In the genomic region with DNA sequence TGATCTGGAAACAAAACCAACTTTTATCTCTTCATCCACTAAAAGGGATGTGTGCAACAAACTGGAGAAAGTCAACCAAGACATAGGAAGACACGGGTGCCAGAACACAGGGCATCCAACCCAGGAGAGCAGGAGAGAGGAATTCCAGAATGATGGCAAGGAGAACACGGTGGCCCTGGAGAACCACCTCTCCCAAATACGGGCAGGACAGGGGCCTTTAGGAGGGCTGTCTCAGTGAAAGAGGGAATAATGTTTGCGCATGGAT, we compare ENCODE assay signal across 17 cellular contexts.
DNase-seq lines count a peak whose midpoint lies in the region; ATAC-seq and TF ChIP-seq lines count a peak whose summit lies in the region.
"Had no signal": no experiment of that assay in that cellular context is flagged by ENCODE, and none has a peak within 500 bp of the region (broad histone marks: within the 10 kb centered on the region; RNA-seq: fewer than 3 reads in every experiment).

No MANE protein-coding gene starts in this region.

- no peaks in the 10 kb centered on the region for H3K9me2 ChIP-seq in PC-9 (ENCODE audit: insufficient read depth)

- H3K4me3 ChIP-seq in PC-9: no peak overlapping the region
- H3K4me3 ChIP-seq: Peyer's patch, SK-N-MC, spleen, vagina had no signal

- peak overlapping the region; percentile 82 for H3K27ac ChIP-seq in PC-9
- H3K27ac ChIP-seq: C4-2B, SK-N-MC, vagina had no signal

- no peak for TF ChIP-seq CTCF in PC-9 (conservative IDR thresholded peaks at IDR 0.05)

- CTCF ChIA-PET in PC-9 (lab: Charles Lee): no interaction called here

- H3K4me3 Mint-ChIP-seq in activated T-cell treated with anti-CD3 and anti-CD28 coated beads, Interleukin-2, amount 50 U/mL, for 24 hours: no peak overlapping the region
- H3K4me3 Mint-ChIP-seq in activated naive CD8-positive, alpha-beta T cell treated with anti-CD3 and anti-CD28 coated beads, Interleukin-2, amount 50 U/mL, for 24 hours: peak overlapping the region; percentile 32
- peak overlapping the region; percentile 49 for H3K4me3 Mint-ChIP-seq in natural killer cell treated with Interleukin-12 subunit alpha and Interleukin-12 subunit beta and Interleukin-15 and Interleukin-18, amount 100 ng/mL, for 72 hours
- H3K4me3 Mint-ChIP-seq: mesothelial cell of epicardium had no signal

- DNase-seq in activated T-cell treated with anti-CD3 and anti-CD28 coated beads, Interleukin-2, amount 50 U/mL, for 24 hours: no peak
- DNase-seq in activated T-cell treated with anti-CD3 and anti-CD28 coated beads for 4 hours (no peak), PC-9 (no peak), retina (no peak), NCI-H345 treated with DMSO at 0.1 percent for 48 hours (lab: John Stamatoyannopoulos, UW; ENCODE audit: unreplicated experiment) (no peak)
- DNase-seq in activated naive CD8-positive, alpha-beta T cell treated with anti-CD3 and anti-CD28 coated beads, Interleukin-2, amount 50 U/mL, for 24 hours: no peak
- DNase-seq in natural killer cell treated with Interleukin-12 subunit alpha and Interleukin-12 subunit beta and Interleukin-15 and Interleukin-18, amount 100 ng/mL, for 72 hours (ENCODE audit: low spot score): no peak
- DNase-seq: aorta; effector CD4-positive, alpha-beta T cell; NCI-H1694; spleen had no signal

- no peak for ATAC-seq in activated naive CD8-positive, alpha-beta T cell treated with anti-CD3 and anti-CD28 coated beads, Interleukin-2, amount 50 U/mL, for 24 hours
- no peak for ATAC-seq in natural killer cell treated with Interleukin-12 subunit alpha and Interleukin-12 subunit beta and Interleukin-15 and Interleukin-18, amount 100 ng/mL, for 72 hours
- no peak for ATAC-seq in esophagus mucosa

- peaks cover 14% of the 10 kb centered on the region; the same call in 1 of the 2 replicates for H3F3A ChIP-seq in PC-9 (ENCODE audit: insufficient read depth, low read depth)

- H2AFZ ChIP-seq in PC-9: no peak overlapping the region

- H3K27me3 ChIP-seq in PC-9 (ENCODE audit: insufficient read depth, low read depth): no peaks in the 10 kb centered on the region
- H3K27me3 ChIP-seq: Peyer's patch, spleen, vagina had no signal

- no peaks in the 10 kb centered on the region for H4K20me1 ChIP-seq in PC-9 (ENCODE audit: insufficient read depth)

- POLR2A ChIA-PET in PC-9 (lab: Charles Lee; ENCODE audit: unreplicated experiment): no interaction called here

- H3K27ac Mint-ChIP-seq in activated T-cell treated with anti-CD3 and anti-CD28 coated beads, Interleukin-2, amount 50 U/mL, for 24 hours: peak overlapping the region; percentile 85
- peak overlapping the region; percentile 74 for H3K27ac Mint-ChIP-seq in activated naive CD8-positive, alpha-beta T cell treated with anti-CD3 and anti-CD28 coated beads, Interleukin-2, amount 50 U/mL, for 24 hours
- H3K27ac Mint-ChIP-seq in natural killer cell treated with Interleukin-12 subunit alpha and Interleukin-12 subunit beta and Interleukin-15 and Interleukin-18, amount 100 ng/mL, for 72 hours: peak overlapping the region; percentile 30 to 86
- H3K27ac Mint-ChIP-seq: mesothelial cell of epicardium had no signal

- H3K4me1 Mint-ChIP-seq in activated T-cell treated with anti-CD3 and anti-CD28 coated beads, Interleukin-2, amount 50 U/mL, for 24 hours (ENCODE audit: low read depth): peaks cover 38% of the 10 kb centered on the region
- peaks cover 35% of the 10 kb centered on the region for H3K4me1 Mint-ChIP-seq in activated naive CD8-positive, alpha-beta T cell treated with anti-CD3 and anti-CD28 coated beads, Interleukin-2, amount 50 U/mL, for 24 hours
- peaks cover 21 to 24% of the 10 kb centered on the region in 2 donors for H3K4me1 Mint-ChIP-seq in natural killer cell treated with Interleukin-12 subunit alpha and Interleukin-12 subunit beta and Interleukin-15 and Interleukin-18, amount 100 ng/mL, for 72 hours (ENCODE audit: low read depth in 2 of 2)
- H3K4me1 Mint-ChIP-seq: mesothelial cell of epicardium had no signal

- H3K9me3 ChIP-seq in PC-9 (ENCODE audit: insufficient read depth, low read depth): 0 out of 2 replicates have a peak, but pooled peaks cover 4% of the 10 kb centered on the region
- H3K9me3 ChIP-seq: Peyer's patch, spleen, vagina had no signal

- BruUV-seq in PC-9 (replicated peaks; lab: Mats Ljungman, UMichigan): no TSS peak

- H3K36me3 Mint-ChIP-seq in activated T-cell treated with anti-CD3 and anti-CD28 coated beads, Interleukin-2, amount 50 U/mL, for 24 hours (ENCODE audit: low read depth): no peaks in the 10 kb centered on the region
- no peaks in the 10 kb centered on the region for H3K36me3 Mint-ChIP-seq in activated naive CD8-positive, alpha-beta T cell treated with anti-CD3 and anti-CD28 coated beads, Interleukin-2, amount 50 U/mL, for 24 hours (ENCODE audit: low read depth)
- no peaks in the 10 kb centered on the region for H3K36me3 Mint-ChIP-seq in natural killer cell treated with Interleukin-12 subunit alpha and Interleukin-12 subunit beta and Interleukin-15 and Interleukin-18, amount 100 ng/mL, for 72 hours
- H3K36me3 Mint-ChIP-seq: mesothelial cell of epicardium had no signal

- peaks cover 2% of the 10 kb centered on the region for H3K9me3 Mint-ChIP-seq in activated T-cell treated with anti-CD3 and anti-CD28 coated beads, Interleukin-2, amount 50 U/mL, for 24 hours
- peaks cover 4% of the 10 kb centered on the region for H3K9me3 Mint-ChIP-seq in activated naive CD8-positive, alpha-beta T cell treated with anti-CD3 and anti-CD28 coated beads, Interleukin-2, amount 50 U/mL, for 24 hours
- peaks cover 4% of the 10 kb centered on the region for H3K9me3 Mint-ChIP-seq in natural killer cell treated with Interleukin-12 subunit alpha and Interleukin-12 subunit beta and Interleukin-15 and Interleukin-18, amount 100 ng/mL, for 72 hours

- peak overlapping the region; percentile 52; the same call in 1 of the 2 replicates for H3K4me2 ChIP-seq in PC-9

- H3K36me3 ChIP-seq in PC-9 (ENCODE audit: low read depth): no peaks in the 10 kb centered on the region
- H3K36me3 ChIP-seq: Peyer's patch, spleen, vagina had no signal

- intact Hi-C loops in PC-9 (cut with micrococcal nuclease; ENCODE audit: unreplicated experiment): no loop called here

- H3K27me3 Mint-ChIP-seq in activated T-cell treated with anti-CD3 and anti-CD28 coated beads, Interleukin-2, amount 50 U/mL, for 24 hours: no peaks in the 10 kb centered on the region
- H3K27me3 Mint-ChIP-seq in activated naive CD8-positive, alpha-beta T cell treated with anti-CD3 and anti-CD28 coated beads, Interleukin-2, amount 50 U/mL, for 24 hours: peaks cover 2% of the 10 kb centered on the region
- H3K27me3 Mint-ChIP-seq in natural killer cell treated with Interleukin-12 subunit alpha and Interleukin-12 subunit beta and Interleukin-15 and Interleukin-18, amount 100 ng/mL, for 72 hours: peaks cover 0 to 9% of the 10 kb centered on the region in 2 donors

- H3K4me1 ChIP-seq in PC-9 (replicated peaks; ENCODE audit: insufficient read depth): peaks cover 24% of the 10 kb centered on the region
- H3K4me1 ChIP-seq: Peyer's patch, vagina had no signal

- no peaks in the 10 kb centered on the region for H3K79me2 ChIP-seq in PC-9 (ENCODE audit: low read depth)
